9 cellular contexts compared by ENCODE assay signal in the genomic region with DNA sequence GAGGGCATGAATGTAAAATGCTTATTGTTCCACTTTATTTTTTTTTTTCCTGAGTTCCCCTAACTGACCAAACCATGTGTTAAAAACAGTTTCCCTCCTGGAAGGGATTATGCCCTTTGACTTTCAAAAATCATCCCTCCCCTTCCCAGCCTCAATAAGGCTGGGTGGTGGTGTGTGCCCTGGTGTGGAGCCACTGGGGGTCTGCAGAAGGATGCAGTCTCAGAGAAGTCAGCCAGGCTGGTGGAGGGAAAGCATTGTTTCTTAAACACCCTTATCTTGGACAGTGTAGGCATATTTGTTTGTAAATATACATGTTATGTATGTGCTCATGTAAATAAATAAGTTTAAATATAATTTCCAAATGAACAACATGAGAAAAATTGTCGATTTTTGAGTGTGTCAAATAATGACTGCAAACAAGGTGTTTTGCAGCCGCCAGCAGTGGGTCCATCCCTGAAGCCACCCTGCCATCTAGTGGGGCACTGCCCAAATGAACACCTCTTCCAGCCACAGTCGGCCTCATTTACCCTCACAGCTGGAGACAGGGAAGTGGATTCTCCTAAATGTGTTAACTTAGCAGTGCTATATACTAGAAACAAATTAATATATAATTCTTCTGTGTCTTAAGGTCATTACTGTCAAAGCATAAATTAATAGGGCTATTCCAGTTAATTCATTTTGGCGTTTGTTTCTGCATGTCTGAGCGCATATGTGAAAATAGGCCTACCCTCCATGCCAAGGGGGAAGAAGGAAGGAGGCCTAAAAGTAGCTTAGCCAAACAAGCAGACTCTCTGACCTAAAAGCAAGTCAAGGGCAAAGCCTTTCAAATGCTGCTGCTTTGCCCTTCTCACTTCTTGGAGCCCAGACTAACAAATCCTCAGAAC.
DNase-seq lines count a peak whose midpoint lies in the region; ATAC-seq and TF ChIP-seq lines count a peak whose summit lies in the region.
"Had no signal": no experiment of that assay in that cellular context is flagged by ENCODE, and none has a peak within 500 bp of the region (broad histone marks: within the 10 kb centered on the region; RNA-seq: fewer than 3 reads in every experiment).

No MANE protein-coding gene starts in this region.

- H3K27ac Mint-ChIP-seq in HFFc6, result no peak overlapping the region
- H3K27ac Mint-ChIP-seq: B cell had no signal

- H3K4me1 ChIP-seq in foreskin keratinocyte (no peaks in the 10 kb centered on the region), gastroesophageal sphincter (no peaks in the 10 kb centered on the region)

- TF ChIP-seq POLR2A in gastroesophageal sphincter (IDR thresholded peaks at IDR 0.05), result no peak

- peaks cover 7% of the 10 kb centered on the region for H3K4me1 Mint-ChIP-seq in HFFc6 (ENCODE audit: low read depth)
- H3K4me1 Mint-ChIP-seq: B cell had no signal

- no peak overlapping the region for H3K4me3 ChIP-seq in gastroesophageal sphincter

- ATAC-seq in foreskin keratinocyte (peak; percentile 97), gastroesophageal sphincter (no peak)

- no peaks in the 10 kb centered on the region for H3K36me3 ChIP-seq in gastroesophageal sphincter

- no peak overlapping the region for H3K27ac ChIP-seq in foreskin keratinocyte
- no peak overlapping the region for H3K27ac ChIP-seq in gastroesophageal sphincter

- DNase-seq in SIG-M5 treated with dmso at 0.1 percent for 504 hours (lab: John Stamatoyannopoulos, UW; ENCODE audit: unreplicated experiment), result peak; percentile 49
- DNase-seq in SIG-M5 (lab: John Stamatoyannopoulos, UW), result no peak
- peak; percentile 15 for DNase-seq in HFFc6
- DNase-seq in NCI-H1694 treated with DMSO at 0.1 percent for 48 hours (lab: John Stamatoyannopoulos, UW), result peak; percentile 61
- DNase-seq in SW480 (ENCODE audit: low spot score), result peak; percentile 16
- peak in 1 of 2 donors; percentile 30 for DNase-seq in foreskin keratinocyte
- DNase-seq in renal cortical epithelial cell (ENCODE audit: low read depth), result peak; percentile 20

- no peaks in the 10 kb centered on the region for H3K36me3 Mint-ChIP-seq in HFFc6 (ENCODE audit: low read depth)

- peaks cover 2% of the 10 kb centered on the region; the same call in 1 of the 2 replicates for H3K27me3 Mint-ChIP-seq in HFFc6 (ENCODE audit: insufficient read depth)
- H3K27me3 Mint-ChIP-seq: B cell had no signal

- TF ChIP-seq EP300 in gastroesophageal sphincter (IDR thresholded peaks at IDR 0.05), result no peak

- no peaks in the 10 kb centered on the region for H3K9me3 Mint-ChIP-seq in HFFc6

- H3K9me3 ChIP-seq in gastroesophageal sphincter, result no peaks in the 10 kb centered on the region

- H3K27me3 ChIP-seq in foreskin keratinocyte, result no peaks in the 10 kb centered on the region
- H3K27me3 ChIP-seq in gastroesophageal sphincter, result peaks cover 9% of the 10 kb centered on the region

- TF ChIP-seq CTCF in HFFc6 (IDR thresholded peaks at IDR 0.05) (peak; percentile 80), foreskin keratinocyte (conservative IDR thresholded peaks at IDR 0.05) (peak; percentile 89), gastroesophageal sphincter (IDR thresholded peaks at IDR 0.05) (no peak)

- H3K4me3 Mint-ChIP-seq in HFFc6, result no peak overlapping the region
- H3K4me3 Mint-ChIP-seq: B cell had no signal

- WGBS in gastroesophageal sphincter (ENCODE audit: low coverage in 1 of 2), 2 donors, result 37 to 39% methylated on average over 5 of the region's 5 CpGs

Comparison
In these comparisons a context has a peak if more than half of its experiments do, and no peak if none do; other contexts are left out.
1. CTCF ChIP-seq: peak in HFFc6 (single experiment) and foreskin keratinocyte (single experiment); none in gastroesophageal sphincter (0 of 4).